Comparison of ENCODE assay signal across 8 cellular contexts in genomic region chr15:90869601-90870353, GRCh38. TPM values are rescaled to one million over a fixed set of nuclear protein-coding genes. Genes with fewer than 3 reads are reported as not detected.
A peak's percentile ranks its signal among the peaks of the same experiment; 100 is the strongest.
DNase-seq lines count a peak whose midpoint lies in the region; ATAC-seq, FAIRE-seq and TF ChIP-seq lines count a peak whose summit lies in the region.

No MANE protein-coding gene starts in this region.

- peaks cover 69% of the 10 kb centered on the region for H3K4me1 ChIP-seq in A549
- H3K4me1 ChIP-seq in SJCRH30 = peaks cover 47% of the 10 kb centered on the region

- no peak for TF ChIP-seq EP300 in A549 (IDR thresholded peaks at IDR 0.05)

- TF ChIP-seq RAD21 in A549 (conservative IDR thresholded peaks at IDR 0.05 in 1 of 2, IDR thresholded peaks at IDR 0.05 in 1 of 2) = no peak

- no peaks in the 10 kb centered on the region for H3K9me3 ChIP-seq in A549
- H3K9me3 ChIP-seq in SJCRH30 (replicated peaks) = no peaks in the 10 kb centered on the region

- peak overlapping the region; percentile 85 to 97 for H3K27ac ChIP-seq in A549
- peak overlapping the region; percentile 11 for H3K27ac ChIP-seq in SJCRH30

- 50% methylated on average over 9 of the region's 9 CpGs for WGBS in A549 (ENCODE audit: missing lambda C conversion rate)

- FAIRE-seq in A549 (lab: Jason Lieb, UNC) (no peak), bronchial epithelial cell (lab: Jason Lieb, UNC) (no peak)

- peak overlapping the region; percentile 88 for H3K27ac Mint-ChIP-seq in HFFc6

- no peaks in the 10 kb centered on the region for H3K36me3 ChIP-seq in SJCRH30
- no peaks in the 10 kb centered on the region for H3K36me3 ChIP-seq in bronchial epithelial cell (ENCODE audit: control insufficient read depth, insufficient read depth, low read length)

- CTCF ChIA-PET in A549 (lab: Yijun Ruan, JAX) = interaction anchor here (0.6 to 6.8 kb wide), 4 partner anchors 12 to 282 kb away, joined by 3 to 59 read pairs (median 6); no protein-coding TSS in a partner anchor

- ATAC-seq in A549 = peak in 1 of 2 experiments; percentile 26; a peak in 3 of 6 replicates

- no peaks in the 10 kb centered on the region for H3K36me3 Mint-ChIP-seq in HFFc6 (ENCODE audit: low read depth)

- peak overlapping the region; percentile 90 for H3K4me3 Mint-ChIP-seq in HFFc6

- peaks cover 48% of the 10 kb centered on the region for H3K4me1 Mint-ChIP-seq in HFFc6 (ENCODE audit: low read depth)

- TF ChIP-seq CTCF in A549 (IDR thresholded peaks at IDR 0.05) (no peak), HFFc6 (IDR thresholded peaks at IDR 0.05) (no peak), bronchial epithelial cell (IDR thresholded peaks at IDR 0.05; ENCODE audit: insufficient read depth, low read length, severe bottlenecking) (no peak)

- H3K4me2 ChIP-seq in A549 = peak overlapping the region; percentile 96

- H3K9me3 Mint-ChIP-seq in HFFc6 = no peaks in the 10 kb centered on the region

- POLR2A ChIA-PET in A549 (lab: Yijun Ruan, JAX) = interaction anchor here (1.1 kb wide), 1 partner anchor 8 kb away, joined by 5 read pairs; no protein-coding TSS in a partner anchor

- peak in 1 of 2 experiments; percentile 73 for DNase-seq in A549 (ENCODE audit: low read depth in 1 of 2, low spot score in 1 of 2)
- peak; percentile 43 for DNase-seq in HFFc6
- peak; percentile 76 to 86 for DNase-seq in SJCRH30
- DNase-seq in bronchial epithelial cell (ENCODE audit: low read depth) = peak; percentile 89
- DNase-seq in kidney glomerular epithelial cell (lab: John Stamatoyannopoulos, UW) = peak; percentile 20
- peak in 2 of 3 donors; percentile 67 to 76 for DNase-seq in stimulated activated CD4-positive, alpha-beta T cell treated with anti-CD3 and anti-CD28 coated beads, Interleukin-12 subunit alpha, Interleukin-12 subunit beta, amount 100 ng/mL, for 48 hours (ENCODE audit: low read depth in 2 of 3, low spot score in 1 of 3)
- DNase-seq in D341Med (ENCODE audit: low spot score) = no peak
- DNase-seq in retina = no peak

- H3K27me3 ChIP-seq in SJCRH30 (no peaks in the 10 kb centered on the region), bronchial epithelial cell (ENCODE audit: control insufficient read depth, insufficient read depth, low read length) (no peaks in the 10 kb centered on the region)

- H3K27me3 Mint-ChIP-seq in HFFc6 (ENCODE audit: insufficient read depth) = peaks cover 8% of the 10 kb centered on the region

- no peak for TF ChIP-seq POLR2A in A549 (IDR thresholded peaks at IDR 0.05; ENCODE audit: low read length)

- H3K4me3 ChIP-seq in A549 (peak overlapping the region; percentile 4; the same call in 1 of the 3 replicates), SJCRH30 (no peak overlapping the region), bronchial epithelial cell (ENCODE audit: low read depth, low read length) (no peak overlapping the region)

TF ChIP-seq in A549, 52 proteins besides CTCF, POLR2A, EP300 and RAD21 (continues in another document):
- TF ChIP-seq NFE2L2 (conservative IDR thresholded peaks at IDR 0.05; ENCODE audit: low read length) (no peak), BHLHE40 (IDR thresholded peaks at IDR 0.05; ENCODE audit: low read depth, low read length) (no peak), SREBF2 (IDR thresholded peaks at IDR 0.05) (no peak), MAFK (IDR thresholded peaks at IDR 0.05; ENCODE audit: partially characterized antibody) (no peak), NR3C1 (IDR thresholded peaks at IDR 0.05) (no peak), JUN (IDR thresholded peaks at IDR 0.05) (peak in 1 of 2 experiments; percentile 46; a peak in 1 of 5 replicates), RNF2 (IDR thresholded peaks at IDR 0.05; ENCODE audit: borderline replicate concordance, low read depth) (no peak), HDAC2 (IDR thresholded peaks at IDR 0.05) (no peak), CBX2 (IDR thresholded peaks at IDR 0.05; ENCODE audit: borderline replicate concordance, low read depth) (no peak), GATA3 (IDR thresholded peaks at IDR 0.05; ENCODE audit: borderline replicate concordance) (no peak), FOSL2 (IDR thresholded peaks at IDR 0.05) (peak; percentile 44; the same call in 1 of the 2 replicates), FOSL2 (CRISPR knock-in tag; IDR thresholded peaks at IDR 0.05) (peak; percentile 73), MAX (IDR thresholded peaks at IDR 0.05) (peak; percentile 47; the same call in 1 of the 2 replicates), CHD2 (IDR thresholded peaks at IDR 0.05; ENCODE audit: low read length, partially characterized antibody) (no peak), TP53 (CRISPR knock-in tag; IDR thresholded peaks at IDR 0.05) (no peak), MAZ (IDR thresholded peaks at IDR 0.05; ENCODE audit: borderline replicate concordance, low read depth, low read length) (no peak), ELK1 (IDR thresholded peaks at IDR 0.05; ENCODE audit: low read depth, low read length) (no peak), ZSCAN20 (CRISPR knock-in tag; IDR thresholded peaks at IDR 0.05) (no peak), CHD4 (IDR thresholded peaks at IDR 0.05; ENCODE audit: borderline replicate concordance) (no peak), BCL3 (IDR thresholded peaks at IDR 0.05) (0 out of 3 replicates have a peak, but pooled peaks have one; percentile 26), ZC3H11A (IDR thresholded peaks at IDR 0.05) (no peak), POLR2AphosphoS2 (conservative IDR thresholded peaks at IDR 0.05; ENCODE audit: low read length) (no peak), TFCP2L1 (CRISPR knock-in tag; IDR thresholded peaks at IDR 0.05) (no peak), SMC3 (IDR thresholded peaks at IDR 0.05) (0 out of 3 replicates have a peak, but pooled peaks have one; percentile 8), FOSB (CRISPR knock-in tag; IDR thresholded peaks at IDR 0.05) (no peak), EHF (CRISPR knock-in tag; IDR thresholded peaks at IDR 0.05) (no peak)

RNA-seq across cellular contexts. Expression of gene FURIN, which starts 1.4 kb away (rescaled TPM):
- polyA plus RNA-seq in A549 (2011; rRNA removed) (16.8 and 20.9 TPM in 2 replicates), A549 (2017; fragmentation: RNase III; extraction: RNeasy Plus Mini Kit Qiagen cat#74134 plus additional on column Dnase treatment) (23.1 to 37.1 TPM (median 33.3 TPM) in 3 replicates)
- 26.9 and 42.5 TPM in 2 replicates for polyA plus RNA-seq in A549 (2012; cell fraction: cytosol; rRNA removed)
- polyA plus RNA-seq in A549 (2012; cell fraction: nucleus; rRNA removed) = 36.8 and 51.9 TPM in 2 replicates
- polyA minus RNA-seq in A549 (2011; rRNA and poly(A)+ RNA removed) = 29.8 and 47.2 TPM in 2 replicates
- 10 to 100 TPM; 68.9 to 79.4 (median 74.6) TPM for total RNA-seq in HFFc6 (2021; fragmentation: NEBNext Ultra II Directional; extraction: Animal tissue kit (Norgen Biotek cat#: 25700))
- total RNA-seq in SJCRH30 (2014; rRNA removed; shearing (Covaris generic)) = 12.0 and 12.6 TPM in 2 replicates
- total RNA-seq in bronchial epithelial cell = 32.1 and 49.9 TPM in 2 replicates

RNA-seq across cellular contexts. Expression of gene FES, which starts 14.5 kb away (rescaled TPM):
- 0.50 and 0.53 TPM in 2 replicates for polyA plus RNA-seq in A549 (2011; rRNA removed)
- polyA plus RNA-seq in A549 (2012; cell fraction: cytosol; rRNA removed) = 1.4 and 1.7 TPM in 2 replicates
- 1.4 and 1.7 TPM in 2 replicates for polyA plus RNA-seq in A549 (2012; cell fraction: nucleus; rRNA removed)
- 0.39 to 0.50 TPM (median 0.45 TPM) in 3 replicates for polyA plus RNA-seq in A549 (2017; fragmentation: RNase III; extraction: RNeasy Plus Mini Kit Qiagen cat#74134 plus additional on column Dnase treatment)
- 0.39 TPM in 1 of 2 replicates, not detected in the other for polyA minus RNA-seq in A549 (2011; rRNA and poly(A)+ RNA removed)
- 1 to 10 TPM in 4 of 6 experiments, under 1 TPM in 2; 0.41 to 1.4 (median 1.1) TPM for total RNA-seq in HFFc6 (2021; fragmentation: NEBNext Ultra II Directional; extraction: Animal tissue kit (Norgen Biotek cat#: 25700))
- 0.25 and 1.1 TPM in 2 replicates for total RNA-seq in SJCRH30 (2014; rRNA removed; shearing (Covaris generic))
- 2.6 and 3.2 TPM in 2 replicates for total RNA-seq in bronchial epithelial cell

RNA-seq across cellular contexts. Expression of gene MAN2A2, which starts 33.3 kb away (rescaled TPM):
- polyA plus RNA-seq in A549 (2011; rRNA removed) (22.0 and 37.0 TPM in 2 replicates), A549 (2017; fragmentation: RNase III; extraction: RNeasy Plus Mini Kit Qiagen cat#74134 plus additional on column Dnase treatment) (29.6 to 35.3 TPM (median 32.6 TPM) in 3 replicates)
- polyA plus RNA-seq in A549 (2012; cell fraction: cytosol; rRNA removed) = 56.4 and 73.9 TPM in 2 replicates
- 415 and 583 TPM in 2 replicates for polyA plus RNA-seq in A549 (2012; cell fraction: nucleus; rRNA removed)
- 42.7 and 43.2 TPM in 2 replicates for polyA minus RNA-seq in A549 (2011; rRNA and poly(A)+ RNA removed)
- total RNA-seq in HFFc6 (2021; fragmentation: NEBNext Ultra II Directional; extraction: Animal tissue kit (Norgen Biotek cat#: 25700)) = 10 to 100 TPM; 15.8 to 26.9 (median 23.4) TPM
- 11.0 and 12.6 TPM in 2 replicates for total RNA-seq in SJCRH30 (2014; rRNA removed; shearing (Covaris generic))
- 8.4 and 12.3 TPM in 2 replicates for total RNA-seq in bronchial epithelial cell

Comparison
In these comparisons a context has a peak if more than half of its experiments do, and no peak if none do; other contexts are left out.
1. DNase-seq: peak in HFFc6 (single experiment), SJCRH30 (2 of 2), bronchial epithelial cell (single experiment), kidney glomerular epithelial cell (single experiment) and stimulated activated CD4-positive, alpha-beta T cell treated with anti-CD3 and anti-CD28 coated beads, Interleukin-12 subunit alpha, Interleukin-12 subunit beta, amount 100 ng/mL, for 48 hours (2 of 3); none in D341Med (single experiment) and retina (single experiment).